In the genomic region with DNA sequence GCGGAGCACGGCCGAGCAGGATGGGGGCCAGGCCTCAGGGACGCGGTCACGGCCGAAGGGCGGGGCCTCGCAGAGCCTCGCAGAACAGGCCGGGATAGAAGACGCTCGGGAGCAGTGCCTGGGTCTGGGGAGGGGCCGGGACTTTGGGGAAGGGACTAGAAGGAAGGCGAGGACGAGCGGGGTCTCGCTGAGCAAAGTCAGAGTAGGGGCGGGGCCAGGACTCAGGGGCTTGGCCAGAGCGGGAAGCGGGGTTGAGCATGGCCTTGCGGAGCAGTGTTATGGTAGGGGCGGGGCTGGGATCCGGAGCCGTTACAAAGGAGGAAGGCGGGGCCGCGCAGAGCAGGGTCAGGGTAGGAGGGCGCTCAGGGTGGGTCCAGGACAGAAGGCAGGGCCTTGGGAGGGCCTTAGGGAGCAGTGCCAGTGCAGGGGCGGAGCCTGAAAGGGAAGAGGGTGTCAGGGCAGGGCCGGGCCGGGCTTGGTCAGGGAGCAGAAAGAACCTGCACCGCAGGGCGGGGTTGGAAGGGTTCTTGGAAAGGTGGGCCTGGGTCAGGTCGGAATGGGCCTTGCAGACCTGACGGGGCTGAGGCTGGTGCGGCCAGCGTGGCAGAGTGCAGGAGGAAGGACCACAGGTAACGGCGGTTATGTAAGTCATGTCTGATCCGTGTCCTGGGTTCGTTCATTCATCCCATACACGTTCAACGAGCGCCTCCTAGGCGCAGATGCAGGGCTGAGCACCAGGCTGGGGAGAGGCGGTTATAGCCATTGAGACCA, we compare ENCODE assay signal across 8 cellular contexts. TPM values are rescaled to one million over a fixed set of nuclear protein-coding genes. Genes with fewer than 3 reads are reported as not detected.
DNase-seq lines count a peak whose midpoint lies in the region; ATAC-seq and TF ChIP-seq lines count a peak whose summit lies in the region.

No MANE protein-coding gene starts in this region.

- H3K27ac ChIP-seq in adrenal gland (peak overlapping the region in 4 of 5 donors; percentile 73 to 85 (median 78)), left ventricle myocardium inferior (replicated peaks) (peak overlapping the region; percentile 69), prostate gland (peak overlapping the region; percentile 31 to 69), urinary bladder (ENCODE audit: low read depth) (no peak overlapping the region)

- peak; percentile 73 for ATAC-seq in HG02623 (IDR thresholded peaks at IDR 0.05; ENCODE audit: unreplicated experiment)

- H3K9me3 ChIP-seq in adrenal gland (replicated peaks in 1 of 3) (no peaks in the 10 kb centered on the region), left ventricle myocardium inferior (replicated peaks) (no peaks in the 10 kb centered on the region), prostate gland (no peaks in the 10 kb centered on the region)

- peaks cover 12 to 24% of the 10 kb centered on the region in 2 donors for H3K4me1 ChIP-seq in adrenal gland (replicated peaks in 1 of 2)
- H3K4me1 ChIP-seq in left ventricle myocardium inferior = peaks cover 26% of the 10 kb centered on the region
- H3K4me1 ChIP-seq in prostate gland (replicated peaks) = peaks cover 8% of the 10 kb centered on the region
- H3K4me1 ChIP-seq in urinary bladder (ENCODE audit: insufficient read depth) = no peaks in the 10 kb centered on the region

- peak; percentile 48 for DNase-seq in NCI-H1092 treated with DMSO at 0.1 percent for 48 hours (lab: John Stamatoyannopoulos, UW)
- peak; percentile 86 for DNase-seq in SW480 (ENCODE audit: low spot score)
- peak; percentile 94 to 99 (median 98) for DNase-seq in adrenal gland
- peak; percentile 94 for DNase-seq in left ventricle myocardium inferior
- DNase-seq in prostate gland (ENCODE audit: low spot score) = peak; percentile 79

- intact Hi-C loops in adrenal gland (cut with DNase I) = loop anchor here in 1 of 2 donors (10.0 kb wide), 1 partner anchor 268 kb away; no protein-coding TSS in a partner anchor
- intact Hi-C loops in left ventricle myocardium inferior (cut with micrococcal nuclease) = no loop called here
- intact Hi-C loops in prostate gland (cut with DNase I) = no loop called here

- no peaks in the 10 kb centered on the region for H3K27me3 ChIP-seq in adrenal gland
- H3K27me3 ChIP-seq in left ventricle myocardium inferior (ENCODE audit: low read depth) = no peaks in the 10 kb centered on the region
- no peaks in the 10 kb centered on the region for H3K27me3 ChIP-seq in prostate gland (replicated peaks; ENCODE audit: insufficient read depth)

- WGBS in adrenal gland, 4 donors = 0 to 3% (median 1%) methylated on average over 18 to 47 of the region's 47 CpGs
- under 1% methylated on average over 47 of the region's 47 CpGs for WGBS in prostate gland
- under 1% methylated on average over 47 of the region's 47 CpGs for WGBS in urinary bladder

- TF ChIP-seq CTCF in GM12872 (IDR thresholded peaks at IDR 0.05; ENCODE audit: insufficient read depth, low read depth, low read length) (peak; percentile 82), adrenal gland (IDR thresholded peaks at IDR 0.05) (peak; percentile 19 to 65 (median 54)), left ventricle myocardium inferior (IDR thresholded peaks at IDR 0.05; ENCODE audit: borderline replicate concordance) (peak; percentile 54), prostate gland (IDR thresholded peaks at IDR 0.05) (peak in 3 of 4 experiments; percentile 30 to 53 (median 49))

- peak in 1 of 2 donors; percentile 52 for TF ChIP-seq POLR2A in adrenal gland (IDR thresholded peaks at IDR 0.05)
- peak; percentile 18 for TF ChIP-seq POLR2A in prostate gland (IDR thresholded peaks at IDR 0.05)

- H3K4me3 ChIP-seq in adrenal gland (peak overlapping the region in 3 of 4 donors; percentile 10 to 48 (median 31)), left ventricle myocardium inferior (peak overlapping the region; percentile 71), prostate gland (peak overlapping the region; percentile 32 to 36), urinary bladder (ENCODE audit: low read depth, low read length) (peak overlapping the region; percentile 41)

- H3K36me3 ChIP-seq in adrenal gland (replicated peaks in 1 of 2) (peaks cover 0 to 29% of the 10 kb centered on the region in 2 donors), left ventricle myocardium inferior (peaks cover 29% of the 10 kb centered on the region), prostate gland (peaks cover 4 to 5% of the 10 kb centered on the region in 2 donors), urinary bladder (ENCODE audit: insufficient read depth) (peaks cover 4% of the 10 kb centered on the region)

RNA-seq across cellular contexts. Expression of a gene that starts 0.5 kb away (rescaled TPM):
- 10 to 100 TPM in 2 of 8 donors, 1 to 10 TPM in 5, under 1 TPM in 1; 0.26 to 15.1 (median 4.6) TPM for total RNA-seq in adrenal gland
- 1 to 10 TPM; 2.0 to 9.2 (median 3.9) TPM for polyA plus RNA-seq in adrenal gland
- total RNA-seq in left ventricle myocardium inferior = 0.41 TPM
- total RNA-seq in prostate gland = 1 to 10 TPM in 1 of 2 donors, under 1 TPM in 1; 0.18 to 4.7 TPM
- 1.4 TPM for total RNA-seq in urinary bladder
- 1.6 TPM for polyA plus RNA-seq in urinary bladder

RNA-seq across cellular contexts. Expression of a gene that starts 35.7 kb away (rescaled TPM):
- total RNA-seq in adrenal gland (10 to 100 TPM; 14.4 to 98.8 (median 44.5) TPM), left ventricle myocardium inferior (17.7 TPM), prostate gland (10 to 100 TPM; 29.8 to 59.1 TPM), urinary bladder (7.9 TPM)
- polyA plus RNA-seq in adrenal gland (100 to 1,000 TPM in 2 of 3 donors, 10 to 100 TPM in 1; 18.4 to 155 (median 150) TPM), urinary bladder (20.5 TPM)

RNA-seq across cellular contexts. Expression of a gene that starts 50.8 kb away (rescaled TPM):
- total RNA-seq in adrenal gland (10 to 100 TPM in 7 of 8 donors, 1 to 10 TPM in 1; 7.1 to 28.1 (median 18.3) TPM), left ventricle myocardium inferior (6.4 TPM), prostate gland (10 to 100 TPM in 1 of 2 donors, 1 to 10 TPM in 1; 8.4 to 22.8 TPM), urinary bladder (3.6 TPM)
- polyA plus RNA-seq in adrenal gland (10 to 100 TPM in 1 of 3 donors, 1 to 10 TPM in 2; 2.0 to 12.9 (median 6.9) TPM), urinary bladder (17.6 TPM)

RNA-seq across cellular contexts. Expression of a gene that starts 59.3 kb away (rescaled TPM):
- not detected for total RNA-seq in adrenal gland
- polyA plus RNA-seq in adrenal gland = under 1 TPM in 1 of 3 donors, not detected in 2; under 0.01 TPM
- not detected for total RNA-seq in left ventricle myocardium inferior
- total RNA-seq in prostate gland = not detected
- not detected for total RNA-seq in urinary bladder
- polyA plus RNA-seq in urinary bladder = not detected

Comparison
In these comparisons a context has a peak if more than half of its experiments do, and no peak if none do; other contexts are left out.
1. DNase-seq: peak in every context shown above with its lines; median percentile 98 in adrenal gland; 94 in left ventricle myocardium inferior; 86 in SW480; 79 in prostate gland; 48 in NCI-H1092 treated with DMSO at 0.1 percent for 48 hours.